In genomic region chr10:122062831-122063674, GRCh38 we compare ENCODE assay signal across 9 cellular contexts.
A peak's percentile ranks its signal among the peaks of the same experiment; 100 is the strongest.
DNase-seq lines count a peak whose midpoint lies in the region; ATAC-seq and TF ChIP-seq lines count a peak whose summit lies in the region.
"Had no signal": no experiment of that assay in that cellular context is flagged by ENCODE, and none has a peak within 500 bp of the region (broad histone marks: within the 10 kb centered on the region; RNA-seq: fewer than 3 reads in every experiment).

No MANE protein-coding gene starts in this region.

- TF ChIP-seq CTCF in 22Rv1 (IDR thresholded peaks at IDR 0.05) (no peak), natural killer cell (IDR thresholded peaks at IDR 0.05) (no peak)

- peaks cover 0 to 2% of the 10 kb centered on the region in 2 donors for H3K27me3 Mint-ChIP-seq in natural killer cell (ENCODE audit: low read depth in 2 of 2)

- H3K4me3 ChIP-seq in HUES48 (ENCODE audit: low read depth, low read length) (no peak overlapping the region), SJSA1 (no peak overlapping the region)

- H3K9me3 ChIP-seq in HUES48 (ENCODE audit: control insufficient read depth, insufficient read depth, low read length): no peaks in the 10 kb centered on the region
- no peaks in the 10 kb centered on the region for H3K9me3 ChIP-seq in SJSA1 (replicated peaks)

- H3K4me3 Mint-ChIP-seq in natural killer cell: no peak overlapping the region

- H3K9ac ChIP-seq in HUES48 (ENCODE audit: low read depth, low read length): no peak overlapping the region

- H3K36me3 ChIP-seq in HUES48 (ENCODE audit: control insufficient read depth, insufficient read depth, low read length): no peaks in the 10 kb centered on the region
- no peaks in the 10 kb centered on the region for H3K36me3 ChIP-seq in SJSA1

- H3K27me3 ChIP-seq in HUES48 (ENCODE audit: control insufficient read depth, insufficient read depth, low read length) (no peaks in the 10 kb centered on the region), SJSA1 (replicated peaks) (no peaks in the 10 kb centered on the region)

- H3K4me1 ChIP-seq in HUES48 (ENCODE audit: control insufficient read depth, insufficient read depth, low read length): peaks cover 4% of the 10 kb centered on the region
- peaks cover 26% of the 10 kb centered on the region for H3K4me1 ChIP-seq in SJSA1 (replicated peaks)

- DNase-seq in SJSA1 (ENCODE audit: low read depth in 1 of 2, low spot score in 2 of 2): peak; percentile 78 to 85
- DNase-seq in fibroblast of peridontal ligament (ENCODE audit: extremely low read depth): peak; percentile 74
- DNase-seq in occipital lobe (lab: John Stamatoyannopoulos, UW): peak; percentile 7
- no peak for DNase-seq in natural killer cell
- DNase-seq in NCI-H1048 (lab: John Stamatoyannopoulos, UW): no peak
- DNase-seq: DND-41 had no signal

- H3K9me3 Mint-ChIP-seq in natural killer cell: peaks cover 0 to 3% of the 10 kb centered on the region in 2 donors

- ATAC-seq in natural killer cell (no peak), GM21360 (IDR thresholded peaks at IDR 0.05; ENCODE audit: unreplicated experiment) (no peak)

- intact Hi-C loops in natural killer cell (cut with micrococcal nuclease): no loop called here

- peak overlapping the region; percentile 96 for H3K27ac ChIP-seq in 22Rv1
- H3K27ac ChIP-seq in HUES48 (ENCODE audit: low read depth, low read length): peak overlapping the region; percentile 80
- H3K27ac ChIP-seq in SJSA1: peak overlapping the region; percentile 33

- no peak overlapping the region for H3K27ac Mint-ChIP-seq in natural killer cell

- no peaks in the 10 kb centered on the region for H3K36me3 Mint-ChIP-seq in natural killer cell

- H3K4me1 Mint-ChIP-seq in natural killer cell: no peaks in the 10 kb centered on the region

Comparison
In these comparisons a context has a peak if more than half of its experiments do, and no peak if none do; other contexts are left out.
1. H3K27ac ChIP-seq: peak in every context shown above with its lines; median percentile 96 in 22Rv1; 80 in HUES48; 33 in SJSA1.
2. DNase-seq: peak in SJSA1 (2 of 2), fibroblast of peridontal ligament (single experiment) and occipital lobe (single experiment); none in natural killer cell (single experiment) and NCI-H1048 (single experiment).